ENCODE assay signal across 26 cellular contexts in the genomic region with DNA sequence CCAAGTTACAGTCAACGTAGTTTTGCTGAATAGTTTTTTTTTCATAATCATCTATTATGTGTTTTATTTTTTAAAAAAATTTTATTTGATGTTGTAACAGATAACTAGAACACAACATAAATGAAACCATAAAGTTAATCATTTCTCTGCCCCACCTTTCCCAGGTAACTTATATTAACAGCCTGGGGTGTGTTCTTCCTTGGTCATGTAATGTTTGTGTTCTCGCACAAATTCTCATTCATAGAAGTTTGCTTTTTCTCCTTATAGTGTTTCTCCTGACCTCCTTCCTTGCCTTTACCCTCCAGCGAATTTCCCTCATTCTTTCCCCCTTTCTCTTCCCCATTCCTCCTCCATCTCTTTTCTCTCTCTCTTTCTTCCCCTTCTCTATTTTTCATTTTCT.
"Had no signal": no experiment of that assay in that cellular context is flagged by ENCODE, and none has a peak within 500 bp of the region (broad histone marks: within the 10 kb centered on the region; RNA-seq: fewer than 3 reads in every experiment).

No MANE protein-coding gene starts in this region.

- DNase-seq: activated CD4-positive, alpha-beta T cell treated with anti-CD3 and anti-CD28 coated beads for 48 hours; activated CD4-positive, alpha-beta T cell treated with anti-CD3 and anti-CD28 coated beads, Interleukin-2, amount 50 U/mL, for 4 hours; activated CD4-positive, CD25-positive, alpha-beta regulatory T cell treated with anti-CD3 and anti-CD28 coated beads, Interleukin-2, amount 50 U/mL, for 72 hours; activated CD8-positive, alpha-beta memory T cell treated with anti-CD3 and anti-CD28 coated beads, Interleukin-2, amount 50 U/mL, for 48 hours; activated CD8-positive, alpha-beta T cell treated with anti-CD3 and anti-CD28 coated beads, Interleukin-2, amount 10 ng/mL, durations not matched to agents 7 days and 5 days; activated naive CD4-positive, alpha-beta T cell treated with anti-CD3 and anti-CD28 coated beads, Interleukin-2, amount 50 U/mL, for 16 hours; activated naive CD8-positive, alpha-beta T cell treated with anti-CD3 and anti-CD28 coated beads, Interleukin-2, amount 10 ng/mL, durations not matched to agents 7 days and 5 days; activated T-cell treated with anti-CD3 and anti-CD28 coated beads, Interleukin-2, amount 50 U/mL, for 1 hour; adrenal gland; anterior cingulate cortex; MG63; MV-4-11; NCI-H1105; NCI-H1436; NCI-H1694 treated with DMSO at 0.1 percent for 48 hours; NCI-H2081; NCI-H510A treated with DMSO at 0.1 percent for 48 hours; NCI-H69; NK-92 treated with Interleukin-12 subunit alpha and Interleukin-12 subunit beta, amount 100 ng/mL, for 24 hours; PC-9; SIG-M5; T-helper 17 cell; T-helper 9 cell had no signal

- H3K27ac Mint-ChIP-seq: activated CD8-positive, alpha-beta T cell treated with anti-CD3 and anti-CD28 coated beads, Interleukin-2, amount 10 ng/mL, durations not matched to agents 7 days and 5 days; activated naive CD8-positive, alpha-beta T cell treated with anti-CD3 and anti-CD28 coated beads, Interleukin-2, amount 10 ng/mL, durations not matched to agents 7 days and 5 days; T-helper 17 cell; WTC11 had no signal

- H2AFZ ChIP-seq: PC-9 had no signal

- H3K4me1 ChIP-seq: adrenal gland had no signal

- H3K9ac ChIP-seq: KMS-11 had no signal

- H3K27ac ChIP-seq: breast epithelium, KMS-11, PC-9 had no signal

- H3K9me3 ChIP-seq: adrenal gland, breast epithelium, MG63 had no signal

- H3K4me3 ChIP-seq: adrenal gland, breast epithelium, MG63, PC-9 had no signal

- H3K4me3 Mint-ChIP-seq: activated CD8-positive, alpha-beta T cell treated with anti-CD3 and anti-CD28 coated beads, Interleukin-2, amount 10 ng/mL, durations not matched to agents 7 days and 5 days; activated naive CD8-positive, alpha-beta T cell treated with anti-CD3 and anti-CD28 coated beads, Interleukin-2, amount 10 ng/mL, durations not matched to agents 7 days and 5 days; T-helper 17 cell; WTC11 had no signal

- ATAC-seq: activated CD8-positive, alpha-beta T cell treated with anti-CD3 and anti-CD28 coated beads, Interleukin-2, amount 10 ng/mL, durations not matched to agents 7 days and 5 days; T-helper 17 cell; WTC11 had no signal

- H3K4me1 Mint-ChIP-seq: activated naive CD8-positive, alpha-beta T cell treated with anti-CD3 and anti-CD28 coated beads, Interleukin-2, amount 10 ng/mL, durations not matched to agents 7 days and 5 days had no signal

- H3K36me3 Mint-ChIP-seq: activated naive CD8-positive, alpha-beta T cell treated with anti-CD3 and anti-CD28 coated beads, Interleukin-2, amount 10 ng/mL, durations not matched to agents 7 days and 5 days; WTC11 had no signal

- H3K9me3 Mint-ChIP-seq: activated naive CD8-positive, alpha-beta T cell treated with anti-CD3 and anti-CD28 coated beads, Interleukin-2, amount 10 ng/mL, durations not matched to agents 7 days and 5 days; WTC11 had no signal

- H3K36me3 ChIP-seq: adrenal gland, breast epithelium, MG63 had no signal

- H3K4me2 ChIP-seq: KMS-11, PC-9 had no signal

- H3K27me3 ChIP-seq: adrenal gland, breast epithelium, MG63 had no signal
